Comparison of ENCODE assay signal across 27 cellular contexts in the genomic region with DNA sequence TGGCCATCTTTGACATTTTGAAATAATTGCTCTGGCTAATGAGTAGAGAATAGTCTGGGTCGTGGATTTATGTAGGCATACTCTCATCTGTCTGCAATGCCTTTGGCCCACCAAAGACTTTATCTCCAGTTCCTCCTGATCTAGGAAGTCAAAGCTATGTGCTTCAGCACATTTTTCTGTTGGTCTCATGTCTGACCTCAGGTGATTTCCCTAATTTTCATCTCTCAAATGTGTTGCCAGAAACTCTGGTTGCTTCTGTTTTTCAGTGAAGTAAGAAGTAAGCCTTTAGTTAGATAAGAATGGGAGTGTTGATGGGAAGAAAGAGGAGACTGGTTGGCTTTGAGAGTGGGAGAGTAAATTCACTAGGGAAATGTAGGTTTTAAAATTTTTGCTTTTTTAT.
"Had no signal": no experiment of that assay in that cellular context is flagged by ENCODE, and none has a peak within 500 bp of the region (broad histone marks: within the 10 kb centered on the region; RNA-seq: fewer than 3 reads in every experiment).

No MANE protein-coding gene starts in this region.

- H3K27me3 Mint-ChIP-seq: brain; dendritic cell treated with granulocyte-macrophage colony-stimulating factor and Interleukin-4, amounts not matched to agents 40 ng/mL and 50 ng/mL, for 4 days had no signal

- H3K36me3 Mint-ChIP-seq: activated naive CD4-positive, alpha-beta T cell treated with anti-CD3 and anti-CD28 coated beads, Interleukin-2, amount 10 ng/mL, durations not matched to agents 7 days and 5 days had no signal

- DNase-seq: activated CD4-positive, alpha-beta memory T cell treated with anti-CD3 and anti-CD28 coated beads, Interleukin-2, amount 10 ng/mL, durations not matched to agents 7 days and 5 days; activated CD4-positive, alpha-beta T cell treated with anti-CD3 and anti-CD28 coated beads for 1 hour; activated CD4-positive, alpha-beta T cell treated with anti-CD3 and anti-CD28 coated beads for 4 hours; activated CD4-positive, alpha-beta T cell treated with anti-CD3 and anti-CD28 coated beads, Interleukin-2, amount 10 ng/mL, durations not matched to agents 7 days and 5 days; activated CD4-positive, alpha-beta T cell treated with anti-CD3 and anti-CD28 coated beads, Interleukin-2, amount 50 U/mL, for 4 hours; activated CD8-positive, alpha-beta memory T cell treated with anti-CD3 and anti-CD28 coated beads, Interleukin-2, amount 50 U/mL, for 48 hours; activated gamma-delta T cell; activated naive CD4-positive, alpha-beta T cell; activated naive CD4-positive, alpha-beta T cell treated with anti-CD3 and anti-CD28 coated beads, Interleukin-2, amount 10 ng/mL, durations not matched to agents 7 days and 5 days; activated naive CD8-positive, alpha-beta T cell treated with anti-CD3 and anti-CD28 coated beads, Interleukin-2, amount 10 ng/mL, durations not matched to agents 7 days and 5 days; activated T-cell treated with anti-CD3 and anti-CD28 coated beads for 4 hours; activated T-cell treated with anti-CD3 and anti-CD28 coated beads, Interleukin-2, amount 50 U/mL, for 24 hours; activated T-cell treated with anti-CD3 and anti-CD28 coated beads, Interleukin-2, amount 50 U/mL, for 72 hours; central memory CD4-positive, alpha-beta T cell; cerebellar nuclear complex; colonic mucosa; dorsolateral prefrontal cortex; effector memory CD8-positive, alpha-beta T cell; erythroblast; foreskin fibroblast; head of caudate nucleus; hippocampal formation; T-helper 17 cell had no signal

- ATAC-seq: activated naive CD4-positive, alpha-beta T cell treated with anti-CD3 and anti-CD28 coated beads, Interleukin-2, amount 50 U/mL, for 72 hours; activated T-cell treated with anti-CD3 and anti-CD28 coated beads, Interleukin-2, amount 50 U/mL, for 72 hours; effector memory CD8-positive, alpha-beta T cell; T-helper 17 cell; WTC11 had no signal

- H3K4me3 Mint-ChIP-seq: activated CD4-positive, alpha-beta memory T cell treated with anti-CD3 and anti-CD28 coated beads, Interleukin-2, amount 10 ng/mL, durations not matched to agents 7 days and 5 days; activated CD4-positive, alpha-beta T cell treated with anti-CD3 and anti-CD28 coated beads, Interleukin-2, amount 10 ng/mL, durations not matched to agents 7 days and 5 days; activated naive CD4-positive, alpha-beta T cell treated with anti-CD3 and anti-CD28 coated beads, Interleukin-2, amount 10 ng/mL, durations not matched to agents 7 days and 5 days; activated naive CD8-positive, alpha-beta T cell treated with anti-CD3 and anti-CD28 coated beads, Interleukin-2, amount 10 ng/mL, durations not matched to agents 7 days and 5 days; activated T-cell treated with anti-CD3 and anti-CD28 coated beads, Interleukin-2, amount 50 U/mL, for 24 hours; activated T-cell treated with anti-CD3 and anti-CD28 coated beads, Interleukin-2, amount 50 U/mL, for 72 hours; brain; dendritic cell treated with granulocyte-macrophage colony-stimulating factor and Interleukin-4, amounts not matched to agents 40 ng/mL and 50 ng/mL, for 4 days; effector memory CD8-positive, alpha-beta T cell; T-helper 17 cell; WTC11 had no signal

- H3K27ac Mint-ChIP-seq: activated CD4-positive, alpha-beta memory T cell treated with anti-CD3 and anti-CD28 coated beads, Interleukin-2, amount 10 ng/mL, durations not matched to agents 7 days and 5 days; activated CD4-positive, alpha-beta T cell treated with anti-CD3 and anti-CD28 coated beads, Interleukin-2, amount 10 ng/mL, durations not matched to agents 7 days and 5 days; activated naive CD4-positive, alpha-beta T cell treated with anti-CD3 and anti-CD28 coated beads, Interleukin-2, amount 10 ng/mL, durations not matched to agents 7 days and 5 days; activated naive CD4-positive, alpha-beta T cell treated with anti-CD3 and anti-CD28 coated beads, Interleukin-2, amount 50 U/mL, for 72 hours; activated naive CD8-positive, alpha-beta T cell treated with anti-CD3 and anti-CD28 coated beads, Interleukin-2, amount 10 ng/mL, durations not matched to agents 7 days and 5 days; activated T-cell treated with anti-CD3 and anti-CD28 coated beads, Interleukin-2, amount 50 U/mL, for 24 hours; activated T-cell treated with anti-CD3 and anti-CD28 coated beads, Interleukin-2, amount 50 U/mL, for 72 hours; brain; dendritic cell treated with granulocyte-macrophage colony-stimulating factor and Interleukin-4, amounts not matched to agents 40 ng/mL and 50 ng/mL, for 4 days; effector memory CD8-positive, alpha-beta T cell; T-helper 17 cell; WTC11 had no signal

- H3K4me1 Mint-ChIP-seq: activated CD4-positive, alpha-beta memory T cell treated with anti-CD3 and anti-CD28 coated beads, Interleukin-2, amount 10 ng/mL, durations not matched to agents 7 days and 5 days; activated CD4-positive, alpha-beta T cell treated with anti-CD3 and anti-CD28 coated beads, Interleukin-2, amount 10 ng/mL, durations not matched to agents 7 days and 5 days; activated naive CD4-positive, alpha-beta T cell treated with anti-CD3 and anti-CD28 coated beads, Interleukin-2, amount 10 ng/mL, durations not matched to agents 7 days and 5 days; activated naive CD8-positive, alpha-beta T cell treated with anti-CD3 and anti-CD28 coated beads, Interleukin-2, amount 10 ng/mL, durations not matched to agents 7 days and 5 days; T-helper 17 cell; WTC11 had no signal
